In genomic region chr1:85202092-85202863, GRCh38 we compare ENCODE assay signal across 8 cellular contexts. TPM values are rescaled to one million over a fixed set of nuclear protein-coding genes. Genes with fewer than 3 reads are reported as not detected.
A peak's percentile ranks its signal among the peaks of the same experiment; 100 is the strongest.
DNase-seq lines count a peak whose midpoint lies in the region; ATAC-seq, FAIRE-seq and TF ChIP-seq lines count a peak whose summit lies in the region.

No MANE protein-coding gene starts in this region.

- peak overlapping the region; percentile 81 for H3K4me2 ChIP-seq in K562 (ENCODE audit: insufficient read depth, low read length)

- peak overlapping the region; percentile 96 to 99 (median 98) for H3K27ac Mint-ChIP-seq in CD8-positive, alpha-beta memory T cell

- H3K4me3 ChIP-seq in CD8-positive, alpha-beta memory T cell (ENCODE audit: low read length), result peak overlapping the region; percentile 82
- H3K4me3 ChIP-seq in K562, result peak overlapping the region; percentile 68
- peak overlapping the region; percentile 49 for H3K4me3 ChIP-seq in mononuclear cell (ENCODE audit: low read length)

- TSS peak; percentile 86 for BruUV-seq in K562 (replicated peaks; lab: Mats Ljungman, UMichigan)

- peaks cover 14 to 20% of the 10 kb centered on the region in 2 donors for H3K27me3 Mint-ChIP-seq in CD8-positive, alpha-beta memory T cell

- TF ChIP-seq POLR2A in K562 (conservative IDR thresholded peaks at IDR 0.05), result no peak

- in situ Hi-C loops in K562 (cut with MboI), result no loop called here

- peaks cover 22 to 38% (median 35%) of the 10 kb centered on the region in 3 donors for H3K4me1 Mint-ChIP-seq in CD8-positive, alpha-beta memory T cell

- H3K79me2 ChIP-seq in K562 (ENCODE audit: control insufficient read depth, insufficient read depth, low read length), result peaks cover 34% of the 10 kb centered on the region

- H3K36me3 Mint-ChIP-seq in CD8-positive, alpha-beta memory T cell, result peaks cover 0 to 9% (median 0%) of the 10 kb centered on the region in 3 donors

- H3K9me3 ChIP-seq in CD8-positive, alpha-beta memory T cell (ENCODE audit: low read length), result no peaks in the 10 kb centered on the region
- H3K9me3 ChIP-seq in K562 (replicated peaks; ENCODE audit: control insufficient read depth, insufficient read depth, low read depth, low read length), result no peaks in the 10 kb centered on the region
- no peaks in the 10 kb centered on the region for H3K9me3 ChIP-seq in mononuclear cell (ENCODE audit: low read depth, low read length)

- no peak for TF ChIP-seq EP300 in K562 (IDR thresholded peaks at IDR 0.05; ENCODE audit: low read length)

- H3K9ac ChIP-seq in K562 (ENCODE audit: insufficient read depth in 1 of 2, low read depth in 2 of 2, low read length in 2 of 2), result peak overlapping the region; percentile 78 to 92

- WGBS in K562 (ENCODE audit: insufficient coverage, low coverage, missing lambda C conversion rate), result 8% methylated on average over 14 of the region's 14 CpGs

- peaks cover 4% of the 10 kb centered on the region for H3K27me3 ChIP-seq in CD8-positive, alpha-beta memory T cell (ENCODE audit: insufficient read depth, low read length, poor library complexity, severe bottlenecking)
- H3K27me3 ChIP-seq in K562 (ENCODE audit: control insufficient read depth in 2 of 2, insufficient read depth in 2 of 2, low read length in 2 of 2), result no peaks in the 10 kb centered on the region
- peaks cover 65% of the 10 kb centered on the region for H3K27me3 ChIP-seq in mononuclear cell (ENCODE audit: insufficient read depth, low read length)

- no peak for TF ChIP-seq CTCF in K562 (IDR thresholded peaks at IDR 0.05 in 2 of 3, conservative IDR thresholded peaks at IDR 0.05 in 1 of 3; ENCODE audit: insufficient read depth in 2 of 3, low read depth in 1 of 3, low read length in 3 of 3)
- TF ChIP-seq CTCF in GM10266 (IDR thresholded peaks at IDR 0.05; ENCODE audit: control insufficient read depth, insufficient read depth, low read depth, missing control alignments), result no peak

- peak overlapping the region; percentile 98 to 100 (median 99) for H3K4me3 Mint-ChIP-seq in CD8-positive, alpha-beta memory T cell

- CTCF ChIA-PET in CD8-positive, alpha-beta memory T cell (lab: Charles Lee), result interaction anchor here (1.2 to 2.7 kb wide), 3 partner anchors 21 to 74 kb away, joined by 3 to 10 read pairs (median 4); partner anchors contain the start of genes BCL10 and C1orf52
- CTCF ChIA-PET in K562 (lab: Yijun Ruan, JAX; ENCODE audit: low intra/inter-chr PET ratio), result no interaction called here

- POLR2A ChIA-PET in CD8-positive, alpha-beta memory T cell (lab: Charles Lee), result interaction anchor here (1.0 to 1.1 kb wide), 2 partner anchors 56 to 74 kb away, joined by 6 read pairs; partner anchors contain the start of gene BCL10
- POLR2A ChIA-PET in K562 (lab: Yijun Ruan, JAX), result interaction anchor here (1.2 to 1.8 kb wide), 3 partner anchors 9 to 23 kb away, joined by 3 to 9 read pairs (median 5); no protein-coding TSS in a partner anchor

- H3K36me3 ChIP-seq in CD8-positive, alpha-beta memory T cell (ENCODE audit: insufficient read depth, low read length), result no peaks in the 10 kb centered on the region
- H3K36me3 ChIP-seq in K562 (ENCODE audit: control insufficient read depth, insufficient read depth, low read length), result no peaks in the 10 kb centered on the region

- TF ChIP-seq RAD21 in K562 (CRISPR knock-in tag; conservative IDR thresholded peaks at IDR 0.05 in 1 of 2, IDR thresholded peaks at IDR 0.05 in 1 of 2), result no peak

- H3K27ac ChIP-seq in CD8-positive, alpha-beta memory T cell (ENCODE audit: low read depth, low read length), result peak overlapping the region; percentile 86
- H3K27ac ChIP-seq in K562 (ENCODE audit: extremely low read depth, low read depth, low read length), result peak overlapping the region; percentile 90

- H3K9me3 Mint-ChIP-seq in CD8-positive, alpha-beta memory T cell, result no peaks in the 10 kb centered on the region

- intact Hi-C loops in K562 (cut with micrococcal nuclease), result loop anchor here (5.0 kb wide), 2 partner anchors 40 to 55 kb away; partner anchors contain the start of gene C1orf52

- H3K9me1 ChIP-seq in K562 (ENCODE audit: control insufficient read depth, insufficient read depth, low read length), result no peaks in the 10 kb centered on the region

- peaks cover 14% of the 10 kb centered on the region for H3K4me1 ChIP-seq in CD8-positive, alpha-beta memory T cell (ENCODE audit: insufficient read depth, low read length)
- H3K4me1 ChIP-seq in K562 (replicated peaks in 1 of 2; ENCODE audit: control insufficient read depth in 2 of 2, insufficient read depth in 2 of 2, low read length in 2 of 2) (peaks cover 0 to 17% of the 10 kb centered on the region in 2 experiments; a peak in 4 of 5 replicates), mononuclear cell (ENCODE audit: insufficient read depth, low read length) (peaks cover 19% of the 10 kb centered on the region)

- no peak for DNase-seq in CD8-positive, alpha-beta memory T cell
- DNase-seq in K562 (ENCODE audit: extremely low read depth in 1 of 4, low spot score in 3 of 4) (no peak), D341Med (ENCODE audit: low spot score) (no peak), GM10266 (ENCODE audit: extremely low spot score) (no peak), epidermal melanocyte (ENCODE audit: insufficient read length, low spot score) (no peak)

- peak overlapping the region; percentile 93 for H2AFZ ChIP-seq in K562 (ENCODE audit: low read depth, low read length)

- no peak for FAIRE-seq in K562 (lab: Jason Lieb, UNC)

- no peaks in the 10 kb centered on the region for H4K20me1 ChIP-seq in K562 (replicated peaks; ENCODE audit: control insufficient read depth, insufficient read depth, low read length)

- peak; percentile 9 for ATAC-seq in HG02840 (IDR thresholded peaks at IDR 0.05; ENCODE audit: low FRiP score, unreplicated experiment)
- ATAC-seq in K562, result no peak
- ATAC-seq in HG03378 (IDR thresholded peaks at IDR 0.05; ENCODE audit: unreplicated experiment), result no peak

TF ChIP-seq in K562, 482 proteins besides CTCF, POLR2A, EP300 and RAD21 (continues in another document):
- TF ChIP-seq KDM4B (IDR thresholded peaks at IDR 0.05; ENCODE audit: borderline replicate concordance in 2 of 2, low read depth in 1 of 2) (0 out of 4 replicates have a peak, but pooled peaks of 1 of the 2 experiments have one; percentile 20), CHD4 (IDR thresholded peaks at IDR 0.05; ENCODE audit: insufficient read depth, insufficient replicate concordance, low read depth, low read length, poor library complexity, severe bottlenecking) (peak; percentile 15), ZFP91 (CRISPR knock-in tag; IDR thresholded peaks at IDR 0.05) (0 out of 2 replicates have a peak, but pooled peaks have one; percentile 1)

RNA-seq across cellular contexts. Expression of gene SYDE2, which starts 1.5 kb away (rescaled TPM):
- total RNA-seq in CD8-positive, alpha-beta memory T cell, result 1 to 10 TPM; 2.8 to 3.3 TPM
- polyA plus RNA-seq in CD8-positive, alpha-beta memory T cell, result 1.7 TPM
- 9.4 and 28.8 TPM in 2 replicates for total RNA-seq in K562 (2011; cell fraction: chromatin; rRNA removed; ENCODE audit: low replicate concordance)
- total RNA-seq in K562 (2011; cell fraction: nucleolus; rRNA removed), result 6.0 and 9.7 TPM in 2 replicates
- 10.6 and 11.6 TPM in 2 replicates for total RNA-seq in K562 (2011; cell fraction: nucleoplasm; rRNA removed)
- total RNA-seq in K562 (2014; rRNA removed) (4.5 and 5.8 TPM in 2 replicates), K562 (2014; rRNA removed; fragmentation: Illumina TruSeq; extraction: Trizol) (8.6 and 8.7 TPM in 2 replicates), K562 (2015; rRNA removed; fragmentation: Illumina TruSeq; extraction: Trizol) (7.8 and 8.3 TPM in 2 replicates), K562 (2021) (6.0 and 6.4 TPM in 2 replicates), mononuclear cell (10.7 TPM)
- polyA plus RNA-seq in K562 (2011; rRNA removed) (4.9 and 5.5 TPM in 2 replicates), K562 (2014; fragmentation: Illumina TruSeq; extraction: Trizol) (3.3 and 3.9 TPM in 2 replicates), K562 (2014; fragmentation: Nextera tagmentation; extraction: Ambion mirVana) (under 1 TPM; 0.39 to 0.77 TPM), K562 (2014; rRNA removed) (2.3 and 2.6 TPM in 2 replicates)
- polyA plus RNA-seq in K562 (2011; cell fraction: cytosol; rRNA removed), result 1.4 and 2.3 TPM in 2 replicates
- polyA plus RNA-seq in K562 (2011; cell fraction: nucleus; rRNA removed), result 3.5 and 4.2 TPM in 2 replicates
- polyA plus RNA-seq in K562 (2012), result 2.0 and 2.1 TPM in 2 replicates
- 22.0 and 27.4 TPM in 2 replicates for polyA minus RNA-seq in K562 (2011; rRNA and poly(A)+ RNA removed)
- 7.5 and 8.6 TPM in 2 replicates for polyA minus RNA-seq in K562 (2011; cell fraction: cytosol; rRNA and poly(A)+ RNA removed)
- 10.0 and 19.5 TPM in 2 replicates for polyA minus RNA-seq in K562 (2011; cell fraction: nucleus; rRNA and poly(A)+ RNA removed)

RNA-seq across cellular contexts. Expression of gene C1orf52, which starts 57.2 kb away (rescaled TPM):
- total RNA-seq in CD8-positive, alpha-beta memory T cell, result 10 to 100 TPM; 27.7 to 29.3 TPM
- polyA plus RNA-seq in CD8-positive, alpha-beta memory T cell, result 22.1 TPM
- 24.3 and 26.2 TPM in 2 replicates for total RNA-seq in K562 (2011; cell fraction: chromatin; rRNA removed; ENCODE audit: low replicate concordance)
- 10.3 and 16.3 TPM in 2 replicates for total RNA-seq in K562 (2011; cell fraction: nucleolus; rRNA removed)
- total RNA-seq in K562 (2011; cell fraction: nucleoplasm; rRNA removed), result 15.6 and 17.2 TPM in 2 replicates
- total RNA-seq in K562 (2014; rRNA removed) (36.1 and 58.6 TPM in 2 replicates), K562 (2014; rRNA removed; fragmentation: Illumina TruSeq; extraction: Trizol) (30.1 and 31.6 TPM in 2 replicates), K562 (2015; rRNA removed; fragmentation: Illumina TruSeq; extraction: Trizol) (33.2 and 34.7 TPM in 2 replicates), K562 (2021) (33.0 and 34.8 TPM in 2 replicates), mononuclear cell (32.4 TPM)
- polyA plus RNA-seq in K562 (2011; rRNA removed) (36.0 and 38.5 TPM in 2 replicates), K562 (2014; fragmentation: Illumina TruSeq; extraction: Trizol) (24.7 and 38.7 TPM in 2 replicates), K562 (2014; fragmentation: Nextera tagmentation; extraction: Ambion mirVana) (10 to 100 TPM; 17.0 to 22.5 TPM), K562 (2014; rRNA removed) (33.5 and 41.7 TPM in 2 replicates)
- polyA plus RNA-seq in K562 (2011; cell fraction: cytosol; rRNA removed), result 22.8 and 39.6 TPM in 2 replicates
- 40.2 and 52.5 TPM in 2 replicates for polyA plus RNA-seq in K562 (2011; cell fraction: nucleus; rRNA removed)
- polyA plus RNA-seq in K562 (2012), result 32.5 and 34.3 TPM in 2 replicates
- polyA minus RNA-seq in K562 (2011; rRNA and poly(A)+ RNA removed), result 12.1 and 14.3 TPM in 2 replicates
- polyA minus RNA-seq in K562 (2011; cell fraction: cytosol; rRNA and poly(A)+ RNA removed), result 19.7 and 21.9 TPM in 2 replicates
- 13.2 and 14.4 TPM in 2 replicates for polyA minus RNA-seq in K562 (2011; cell fraction: nucleus; rRNA and poly(A)+ RNA removed)
